In genomic region chr11:10407055-10407454, GRCh38 we compare ENCODE assay signal across 9 cellular contexts. TPM values are rescaled to one million over a fixed set of nuclear protein-coding genes. Genes with fewer than 3 reads are reported as not detected.
DNase-seq lines count a peak whose midpoint lies in the region; TF ChIP-seq lines count a peak whose summit lies in the region.
"Had no signal": no experiment of that assay in that cellular context is flagged by ENCODE, and none has a peak within 500 bp of the region (broad histone marks: within the 10 kb centered on the region; RNA-seq: fewer than 3 reads in every experiment).

No MANE protein-coding gene starts in this region.

- H3K4me3 ChIP-seq in breast epithelium (no peak overlapping the region), SK-N-MC (no peak overlapping the region), fibroblast of the aortic adventitia (ENCODE audit: low read depth, low read length) (no peak overlapping the region)

- DNase-seq in MCF 10A (ENCODE audit: unreplicated experiment) = peak; percentile 85
- DNase-seq in breast epithelium (ENCODE audit: low spot score in 2 of 2) = no peak
- no peak for DNase-seq in SK-N-MC (ENCODE audit: low read depth, low spot score)
- peak; percentile 28 for DNase-seq in fibroblast of the aortic adventitia (ENCODE audit: low read depth)
- DNase-seq in superior temporal gyrus (ENCODE audit: extremely low spot score) = peak; percentile 45
- DNase-seq in glomerular visceral epithelial cell (ENCODE audit: extremely low spot score) = no peak
- DNase-seq in activated naive CD4-positive, alpha-beta T cell (lab: John Stamatoyannopoulos, UW) = no peak
- no peak for DNase-seq in GM13977 (ENCODE audit: low spot score)

- H3K4me1 Mint-ChIP-seq in MCF 10A (ENCODE audit: insufficient read depth, unreplicated experiment) = peaks cover 26% of the 10 kb centered on the region

- in situ Hi-C loops in GM13977 (cut with MboI; ENCODE audit: low pct_unique_long_range_greater_than_20kb, low sequenced_read_pairs, unreplicated experiment) = loop anchor here (5.0 to 10.0 kb wide), 2 partner anchors 248 to 330 kb away; no protein-coding TSS in a partner anchor

- no peaks in the 10 kb centered on the region for H3K27me3 Mint-ChIP-seq in MCF 10A (ENCODE audit: insufficient read depth, unreplicated experiment)

- no peak overlapping the region for H3K4me3 Mint-ChIP-seq in MCF 10A (ENCODE audit: unreplicated experiment)

- H3K9ac ChIP-seq in SK-N-MC (ENCODE audit: insufficient read length) = peak overlapping the region; percentile 10

- intact Hi-C loops in MCF 10A (cut with micrococcal nuclease) = loop anchor here (2.0 to 5.0 kb wide), 2 partner anchors 45 to 108 kb away; no protein-coding TSS in a partner anchor
- intact Hi-C loops in breast epithelium (cut with DNase I; ENCODE audit: low total_unique reads) = no loop called here

- H3K27me3 ChIP-seq in breast epithelium = no peaks in the 10 kb centered on the region
- H3K27me3 ChIP-seq: neutrophil had no signal

- H3K27ac Mint-ChIP-seq in MCF 10A (ENCODE audit: low read depth, unreplicated experiment) = no peak overlapping the region

- no peaks in the 10 kb centered on the region for H3K36me3 Mint-ChIP-seq in MCF 10A (ENCODE audit: insufficient read depth, unreplicated experiment)

- no TSS peak for BruUV-seq in MCF 10A (replicated peaks; lab: Mats Ljungman, UMichigan)

- POLR2A ChIA-PET in MCF 10A (lab: Yijun Ruan, JAX) = interaction anchor here (0.6 to 2.0 kb wide), 8 partner anchors 12 to 328 kb away, joined by 3 to 22 read pairs (median 5); partner anchors contain the start of gene RNF141

- H3K4me1 ChIP-seq in breast epithelium = no peaks in the 10 kb centered on the region

- H3K36me3 ChIP-seq in breast epithelium (no peaks in the 10 kb centered on the region), SK-N-MC (ENCODE audit: insufficient read depth, low read length) (no peaks in the 10 kb centered on the region)
- H3K36me3 ChIP-seq: neutrophil had no signal

- CTCF ChIA-PET in MCF 10A (lab: Yijun Ruan, JAX) = interaction anchor here (0.6 to 6.0 kb wide), 25 partner anchors 10 to 369 kb away, joined by 3 to 79 read pairs (median 5); partner anchors contain the start of genes AMPD3 and RNF141

- H3K9me3 Mint-ChIP-seq in MCF 10A (ENCODE audit: unreplicated experiment) = no peaks in the 10 kb centered on the region

- TF ChIP-seq CTCF in MCF 10A (IDR thresholded peaks at IDR 0.05; ENCODE audit: unreplicated experiment) (no peak), breast epithelium (IDR thresholded peaks at IDR 0.05) (no peak), fibroblast of the aortic adventitia (IDR thresholded peaks at IDR 0.05; ENCODE audit: insufficient read depth, low read length) (no peak), GM13977 (IDR thresholded peaks at IDR 0.05; ENCODE audit: extremely low read depth, insufficient read depth, missing control alignments) (no peak)

- H3K9me3 ChIP-seq in breast epithelium (no peaks in the 10 kb centered on the region), SK-N-MC (ENCODE audit: low read depth, low read length) (no peaks in the 10 kb centered on the region)
- H3K9me3 ChIP-seq: neutrophil had no signal

- no peak for TF ChIP-seq POLR2A in breast epithelium (IDR thresholded peaks at IDR 0.05)

- H3K27ac ChIP-seq in breast epithelium (no peak overlapping the region), SK-N-MC (peak overlapping the region; percentile 86)
- H3K27ac ChIP-seq: neutrophil had no signal

RNA-seq across cellular contexts. Expression of gene AMPD3, which starts 48.0 kb away (rescaled TPM):
- total RNA-seq in MCF 10A (2022) (5.0 and 5.4 TPM in 2 replicates), breast epithelium (1 to 10 TPM; 6.2 to 6.6 (median 6.4) TPM), fibroblast of the aortic adventitia (ENCODE audit: low replicate concordance) (5.3 and 7.0 TPM in 2 replicates)

Comparison
In these comparisons a context has a peak if more than half of its experiments do, and no peak if none do; other contexts are left out.
1. DNase-seq: peak in MCF 10A (single experiment), fibroblast of the aortic adventitia (single experiment) and superior temporal gyrus (single experiment); none in breast epithelium (0 of 2), SK-N-MC (single experiment), glomerular visceral epithelial cell (single experiment), activated naive CD4-positive, alpha-beta T cell (0 of 4) and GM13977 (single experiment).